Comparison of ENCODE assay signal across 10 cellular contexts in the genomic region with DNA sequence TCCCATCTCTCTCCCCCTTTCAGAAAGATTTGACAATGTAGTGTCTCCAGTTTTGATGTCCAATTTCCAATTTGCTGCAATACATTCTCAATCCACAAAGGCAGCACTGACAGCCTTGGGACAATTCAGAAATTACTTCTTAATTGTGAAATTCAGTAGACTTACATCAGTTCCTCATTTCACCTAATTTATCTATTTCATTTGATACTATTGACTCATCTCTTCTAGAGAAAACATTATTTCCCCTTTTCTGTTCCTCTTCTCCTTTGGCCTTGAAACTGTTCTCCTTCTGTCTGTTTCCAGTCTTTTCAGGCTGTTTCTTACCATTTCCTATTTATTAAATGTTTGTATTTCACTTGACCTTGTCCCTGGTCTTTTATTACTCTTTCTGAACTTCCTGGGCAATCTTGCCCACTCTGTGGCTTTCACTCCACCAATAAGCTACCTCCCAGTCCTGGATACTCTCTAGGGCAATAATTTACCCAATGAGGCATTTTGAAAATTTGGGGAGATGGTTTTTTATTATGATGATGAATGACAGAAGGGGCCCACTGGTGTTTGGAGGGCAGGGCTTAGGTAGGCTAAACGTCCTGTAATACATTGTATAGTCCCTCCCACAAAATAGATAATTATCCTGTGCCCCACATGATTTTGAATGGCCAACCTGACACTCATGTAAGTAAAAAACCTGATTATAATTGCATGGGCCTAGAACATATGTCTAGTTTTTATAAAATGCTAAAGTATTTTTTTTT.
A peak's percentile ranks its signal among the peaks of the same experiment; 100 is the strongest.
DNase-seq lines count a peak whose midpoint lies in the region; ATAC-seq, FAIRE-seq and TF ChIP-seq lines count a peak whose summit lies in the region.
"Had no signal": no experiment of that assay in that cellular context is flagged by ENCODE, and none has a peak within 500 bp of the region (broad histone marks: within the 10 kb centered on the region; RNA-seq: fewer than 3 reads in every experiment).

No MANE protein-coding gene starts in this region.

- FAIRE-seq in H54 (lab: Jason Lieb, UNC): no peak

- H3K27me3 ChIP-seq in Karpas-422 (ENCODE audit: low read length) (no peaks in the 10 kb centered on the region), neutrophil (no peaks in the 10 kb centered on the region)

- peaks cover 3% of the 10 kb centered on the region; the same call in 1 of the 2 replicates for H3K9me2 ChIP-seq in Karpas-422 (replicated peaks; ENCODE audit: insufficient read depth, low read length)

- TF ChIP-seq CTCF in neutrophil (IDR thresholded peaks at IDR 0.05): no peak

- H3K4me1 ChIP-seq in Karpas-422 (ENCODE audit: low read length) (no peaks in the 10 kb centered on the region; the same call in 1 of the 2 replicates), neutrophil (ENCODE audit: control insufficient read depth in 1 of 2, insufficient read depth in 1 of 2, low read depth in 1 of 2, low read length in 1 of 2) (peaks cover 23 to 27% of the 10 kb centered on the region in 2 experiments)

- H3K79me2 ChIP-seq in Karpas-422 (ENCODE audit: low read length): no peaks in the 10 kb centered on the region

- peak; percentile 46 for DNase-seq in Karpas-422
- DNase-seq in H54 (ENCODE audit: insufficient read length, low spot score): no peak
- DNase-seq in NCI-H748 (lab: John Stamatoyannopoulos, UW; ENCODE audit: unreplicated experiment): no peak
- DNase-seq in cerebellar nuclear complex (lab: John Stamatoyannopoulos, UW): no peak
- DNase-seq in NCI-H510A (lab: John Stamatoyannopoulos, UW): no peak
- DNase-seq: NCI-H1417; stimulated activated naive CD4-positive, alpha-beta T cell had no signal

- no peak overlapping the region for H2AFZ ChIP-seq in Karpas-422 (ENCODE audit: low read length)

- H3K9me3 ChIP-seq in Karpas-422 (ENCODE audit: low read length): no peaks in the 10 kb centered on the region
- no peaks in the 10 kb centered on the region for H3K9me3 ChIP-seq in neutrophil

- H3K9ac ChIP-seq in Karpas-422 (ENCODE audit: low read length): no peak overlapping the region

- peak; percentile 81 for ATAC-seq in GM19035 (IDR thresholded peaks at IDR 0.05; ENCODE audit: unreplicated experiment)
- ATAC-seq in HG02763 (IDR thresholded peaks at IDR 0.05; ENCODE audit: unreplicated experiment): peak; percentile 83

- TF ChIP-seq POLR2A in H54 (IDR thresholded peaks at IDR 0.05; ENCODE audit: low read depth, low read length): no peak

- no peaks in the 10 kb centered on the region for H3K36me3 ChIP-seq in Karpas-422 (ENCODE audit: insufficient read depth, low read length)
- H3K36me3 ChIP-seq in neutrophil: no peaks in the 10 kb centered on the region

- H4K20me1 ChIP-seq in Karpas-422 (ENCODE audit: insufficient read depth, low read depth, low read length): no peaks in the 10 kb centered on the region

- no peak overlapping the region for H3K4me2 ChIP-seq in Karpas-422 (ENCODE audit: low read depth, low read length, poor library complexity, severe bottlenecking)

- H3K4me3 ChIP-seq in Karpas-422 (ENCODE audit: low read length) (no peak overlapping the region), neutrophil (ENCODE audit: low read depth in 1 of 2, low read length in 1 of 2) (no peak overlapping the region)

- H3K27ac ChIP-seq in Karpas-422 (ENCODE audit: low read length): no peak overlapping the region
- H3K27ac ChIP-seq in neutrophil: peak overlapping the region; percentile 81
